ENCODE assay signal across 8 cellular contexts in the genomic region with DNA sequence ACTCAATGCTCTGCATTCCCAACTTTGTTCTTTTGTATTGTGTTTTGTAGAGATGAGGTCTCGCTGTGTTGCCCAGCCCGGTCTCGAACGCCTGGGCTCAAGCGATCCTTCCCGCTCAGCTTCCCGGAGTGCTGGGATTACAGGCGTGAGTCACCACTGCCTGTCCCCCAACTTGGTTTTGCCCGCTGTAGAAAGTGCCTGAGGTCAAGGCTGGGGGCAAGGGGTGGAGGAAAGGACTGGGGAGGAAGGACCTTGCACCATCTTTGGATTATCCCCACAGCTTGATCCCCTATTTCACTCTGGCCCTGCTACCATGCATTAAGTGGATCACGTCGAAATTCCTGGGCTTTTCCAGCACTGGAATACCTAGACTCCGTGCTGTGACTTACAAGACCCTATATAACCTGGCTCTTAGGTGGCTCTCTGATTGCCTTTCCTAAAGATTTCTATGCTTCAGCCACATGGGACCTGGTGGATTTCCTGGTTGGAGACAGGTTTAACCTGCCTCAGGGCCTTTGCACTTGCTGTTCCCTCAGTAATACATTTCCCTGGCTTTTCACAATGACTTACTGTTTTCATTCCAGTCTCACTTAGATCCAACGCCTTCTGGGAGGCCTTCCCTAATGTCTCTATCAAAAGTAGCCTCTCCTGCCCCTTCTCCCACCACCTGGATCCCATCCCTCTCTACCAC. TPM values are rescaled to one million over a fixed set of nuclear protein-coding genes. Genes with fewer than 3 reads are reported as not detected.
DNase-seq lines count a peak whose midpoint lies in the region; ATAC-seq and TF ChIP-seq lines count a peak whose summit lies in the region.

No MANE protein-coding gene starts in this region.

- H3K27me3 Mint-ChIP-seq in activated T-cell treated with anti-CD3 and anti-CD28 coated beads, Interleukin-2, amount 50 U/mL, for 4 hours (ENCODE audit: low read depth): peaks cover 59% of the 10 kb centered on the region
- H3K27me3 Mint-ChIP-seq in activated T-helper 2 cell treated with anti-CD3 and anti-CD28 coated beads, Interferon-gamma antibody, Interleukin-2, Interleukin-4, amounts not matched to agents 10 μg/mL and 5 μg/mL and 100 μg/mL, durations not matched to agents 14 hours and 24 hours and 36 hours (ENCODE audit: low read depth): peaks cover 59% of the 10 kb centered on the region

- DNase-seq in activated T-cell treated with anti-CD3 and anti-CD28 coated beads, Interleukin-2, amount 50 U/mL, for 4 hours: no peak
- DNase-seq in activated T-cell treated with anti-CD3 and anti-CD28 coated beads, Interleukin-2, amount 50 U/mL, for 48 hours: no peak
- no peak for DNase-seq in activated T-helper 2 cell treated with anti-CD3 and anti-CD28 coated beads, Interferon-gamma antibody, Interleukin-2, Interleukin-4, amounts not matched to agents 10 μg/mL and 5 μg/mL and 100 μg/mL, durations not matched to agents 14 hours and 24 hours and 36 hours (ENCODE audit: low spot score)
- DNase-seq in thoracic aorta (ENCODE audit: low spot score): no peak
- no peak for DNase-seq in NCI-H2227 (lab: John Stamatoyannopoulos, UW; ENCODE audit: unreplicated experiment)
- no peak for DNase-seq in NCI-H2227 treated with DMSO at 0.1 percent for 48 hours (lab: John Stamatoyannopoulos, UW)

- H3K27me3 ChIP-seq in iPS-18a (ENCODE audit: control insufficient read depth, insufficient read depth, low read length) (peaks cover 37% of the 10 kb centered on the region), thoracic aorta (replicated peaks; ENCODE audit: insufficient read depth) (no peaks in the 10 kb centered on the region)

- ATAC-seq in activated T-cell treated with anti-CD3 and anti-CD28 coated beads, Interleukin-2, amount 50 U/mL, for 4 hours: no peak
- ATAC-seq in thoracic aorta (ENCODE audit: insufficient number of reproducible peaks, low FRiP score, low read depth) (no peak), HG03139 (IDR thresholded peaks at IDR 0.05; ENCODE audit: unreplicated experiment) (no peak)

- peak overlapping the region; percentile 54 for H3K4me3 ChIP-seq in iPS-18a (ENCODE audit: low read length)
- peak overlapping the region; percentile 76 for H3K4me3 ChIP-seq in thoracic aorta

- no peaks in the 10 kb centered on the region for H3K36me3 Mint-ChIP-seq in activated T-cell treated with anti-CD3 and anti-CD28 coated beads, Interleukin-2, amount 50 U/mL, for 4 hours (ENCODE audit: insufficient read depth)
- no peaks in the 10 kb centered on the region for H3K36me3 Mint-ChIP-seq in activated T-helper 2 cell treated with anti-CD3 and anti-CD28 coated beads, Interferon-gamma antibody, Interleukin-2, Interleukin-4, amounts not matched to agents 10 μg/mL and 5 μg/mL and 100 μg/mL, durations not matched to agents 14 hours and 24 hours and 36 hours (ENCODE audit: low read depth)

- TF ChIP-seq CTCF in thoracic aorta (IDR thresholded peaks at IDR 0.05): no peak

- H3K27ac ChIP-seq in iPS-18a (ENCODE audit: low read length) (no peak overlapping the region), thoracic aorta (no peak overlapping the region)

- intact Hi-C loops in activated T-helper 2 cell treated with anti-CD3 and anti-CD28 coated beads, Interferon-gamma antibody, Interleukin-2, Interleukin-4, amounts not matched to agents 10 μg/mL and 5 μg/mL and 100 μg/mL, durations not matched to agents 14 hours and 24 hours and 36 hours (cut with micrococcal nuclease): no loop called here

- H3K4me1 Mint-ChIP-seq in activated T-cell treated with anti-CD3 and anti-CD28 coated beads, Interleukin-2, amount 50 U/mL, for 4 hours (ENCODE audit: low read depth): peaks cover 19% of the 10 kb centered on the region
- H3K4me1 Mint-ChIP-seq in activated T-helper 2 cell treated with anti-CD3 and anti-CD28 coated beads, Interferon-gamma antibody, Interleukin-2, Interleukin-4, amounts not matched to agents 10 μg/mL and 5 μg/mL and 100 μg/mL, durations not matched to agents 14 hours and 24 hours and 36 hours (ENCODE audit: low read depth): peaks cover 13% of the 10 kb centered on the region

- no peak overlapping the region for H3K9ac ChIP-seq in iPS-18a (ENCODE audit: low read length)

- peak overlapping the region; percentile 78 for H3K4me3 Mint-ChIP-seq in activated T-cell treated with anti-CD3 and anti-CD28 coated beads, Interleukin-2, amount 50 U/mL, for 4 hours
- H3K4me3 Mint-ChIP-seq in activated T-helper 2 cell treated with anti-CD3 and anti-CD28 coated beads, Interferon-gamma antibody, Interleukin-2, Interleukin-4, amounts not matched to agents 10 μg/mL and 5 μg/mL and 100 μg/mL, durations not matched to agents 14 hours and 24 hours and 36 hours (ENCODE audit: low read depth): peak overlapping the region; percentile 34

- H3K36me3 ChIP-seq in iPS-18a (ENCODE audit: control insufficient read depth, low read depth, low read length) (no peaks in the 10 kb centered on the region), thoracic aorta (no peaks in the 10 kb centered on the region)

- H3K4me1 ChIP-seq in iPS-18a (ENCODE audit: control insufficient read depth, low read depth, low read length) (peaks cover 4% of the 10 kb centered on the region), thoracic aorta (ENCODE audit: control insufficient read depth in 1 of 2, low read depth in 2 of 2) (peaks cover 0 to 15% of the 10 kb centered on the region in 2 donors)

- no peaks in the 10 kb centered on the region for H3K9me3 Mint-ChIP-seq in activated T-cell treated with anti-CD3 and anti-CD28 coated beads, Interleukin-2, amount 50 U/mL, for 4 hours
- H3K9me3 Mint-ChIP-seq in activated T-helper 2 cell treated with anti-CD3 and anti-CD28 coated beads, Interferon-gamma antibody, Interleukin-2, Interleukin-4, amounts not matched to agents 10 μg/mL and 5 μg/mL and 100 μg/mL, durations not matched to agents 14 hours and 24 hours and 36 hours: no peaks in the 10 kb centered on the region

- H3K27ac Mint-ChIP-seq in activated T-helper 2 cell treated with anti-CD3 and anti-CD28 coated beads, Interferon-gamma antibody, Interleukin-2, Interleukin-4, amounts not matched to agents 10 μg/mL and 5 μg/mL and 100 μg/mL, durations not matched to agents 14 hours and 24 hours and 36 hours: no peak overlapping the region

- H3K9me3 ChIP-seq in iPS-18a (ENCODE audit: control insufficient read depth, low read depth, low read length) (no peaks in the 10 kb centered on the region), thoracic aorta (no peaks in the 10 kb centered on the region)

RNA-seq across cellular contexts. Expression of a gene that starts 0.6 kb away (rescaled TPM):
- total RNA-seq in activated T-cell treated with anti-CD3 and anti-CD28 coated beads, Interleukin-2, amount 50 U/mL, for 4 hours: under 1 TPM; 0.20 to 0.57 (median 0.40) TPM
- total RNA-seq in activated T-helper 2 cell treated with anti-CD3 and anti-CD28 coated beads, Interferon-gamma antibody, Interleukin-2, Interleukin-4, amounts not matched to agents 10 μg/mL and 5 μg/mL and 100 μg/mL, durations not matched to agents 14 hours and 24 hours and 36 hours: 0.18 TPM in 1 of 2 replicates, not detected in the other
- 1 to 10 TPM; 3.1 to 4.2 TPM for total RNA-seq in thoracic aorta

RNA-seq across cellular contexts. Expression of a gene that starts 12.0 kb away (rescaled TPM):
- total RNA-seq in activated T-cell treated with anti-CD3 and anti-CD28 coated beads, Interleukin-2, amount 50 U/mL, for 4 hours: 10 to 100 TPM; 59.7 to 70.2 (median 63.3) TPM
- total RNA-seq in activated T-helper 2 cell treated with anti-CD3 and anti-CD28 coated beads, Interferon-gamma antibody, Interleukin-2, Interleukin-4, amounts not matched to agents 10 μg/mL and 5 μg/mL and 100 μg/mL, durations not matched to agents 14 hours and 24 hours and 36 hours: 73.7 and 75.4 TPM in 2 replicates
- total RNA-seq in thoracic aorta: 10 to 100 TPM; 36.8 to 45.3 TPM

RNA-seq across cellular contexts. Expression of a gene that starts 22.6 kb away (rescaled TPM):
- 10 to 100 TPM; 46.5 to 54.4 (median 48.1) TPM for total RNA-seq in activated T-cell treated with anti-CD3 and anti-CD28 coated beads, Interleukin-2, amount 50 U/mL, for 4 hours
- 33.0 and 35.6 TPM in 2 replicates for total RNA-seq in activated T-helper 2 cell treated with anti-CD3 and anti-CD28 coated beads, Interferon-gamma antibody, Interleukin-2, Interleukin-4, amounts not matched to agents 10 μg/mL and 5 μg/mL and 100 μg/mL, durations not matched to agents 14 hours and 24 hours and 36 hours
- 10 to 100 TPM; 69.9 to 78.2 TPM for total RNA-seq in thoracic aorta

RNA-seq across cellular contexts. Expression of a gene that starts 38.3 kb away (rescaled TPM):
- total RNA-seq in activated T-cell treated with anti-CD3 and anti-CD28 coated beads, Interleukin-2, amount 50 U/mL, for 4 hours: 1 to 10 TPM; 5.9 to 7.5 (median 6.9) TPM
- total RNA-seq in activated T-helper 2 cell treated with anti-CD3 and anti-CD28 coated beads, Interferon-gamma antibody, Interleukin-2, Interleukin-4, amounts not matched to agents 10 μg/mL and 5 μg/mL and 100 μg/mL, durations not matched to agents 14 hours and 24 hours and 36 hours: 18.5 and 19.1 TPM in 2 replicates
- total RNA-seq in thoracic aorta: 10 to 100 TPM; 21.8 to 36.9 TPM

RNA-seq across cellular contexts. Expression of a gene that starts 51.7 kb away (rescaled TPM):
- total RNA-seq in activated T-cell treated with anti-CD3 and anti-CD28 coated beads, Interleukin-2, amount 50 U/mL, for 4 hours: 100 to 1,000 TPM; 185 to 199 (median 189) TPM
- total RNA-seq in activated T-helper 2 cell treated with anti-CD3 and anti-CD28 coated beads, Interferon-gamma antibody, Interleukin-2, Interleukin-4, amounts not matched to agents 10 μg/mL and 5 μg/mL and 100 μg/mL, durations not matched to agents 14 hours and 24 hours and 36 hours: 162 and 172 TPM in 2 replicates
- 100 to 1,000 TPM; 129 to 179 TPM for total RNA-seq in thoracic aorta
